Comparison of ENCODE assay signal across 8 cellular contexts in genomic region chr20:21301940-21302644, GRCh38. TPM values are rescaled to one million over a fixed set of nuclear protein-coding genes. Genes with fewer than 3 reads are reported as not detected.
DNase-seq lines count a peak whose midpoint lies in the region.

No MANE protein-coding gene starts in this region.

- no peak overlapping the region for H3K27ac ChIP-seq in iPS-20b (ENCODE audit: low read length)

- peaks cover 7% of the 10 kb centered on the region for H3K27me3 Mint-ChIP-seq in T-helper 1 cell treated with Interleukin-12 subunit alpha and Interleukin-12 subunit beta and Interleukin-4 antibody, amounts not matched to agents 30 μg/mL and 1 μg/mL, for 36 hours (ENCODE audit: low read depth)
- H3K27me3 Mint-ChIP-seq in activated T-helper 2 cell treated with anti-CD3 and anti-CD28 coated beads, Interferon-gamma antibody, Interleukin-2, Interleukin-4, amounts not matched to agents 10 μg/mL and 5 μg/mL and 100 μg/mL, durations not matched to agents 14 hours and 24 hours and 36 hours (ENCODE audit: low read depth): no peaks in the 10 kb centered on the region

- H3K9me3 Mint-ChIP-seq in T-helper 1 cell treated with Interleukin-12 subunit alpha and Interleukin-12 subunit beta and Interleukin-4 antibody, amounts not matched to agents 30 μg/mL and 1 μg/mL, for 36 hours: no peaks in the 10 kb centered on the region
- H3K9me3 Mint-ChIP-seq in activated T-helper 2 cell treated with anti-CD3 and anti-CD28 coated beads, Interferon-gamma antibody, Interleukin-2, Interleukin-4, amounts not matched to agents 10 μg/mL and 5 μg/mL and 100 μg/mL, durations not matched to agents 14 hours and 24 hours and 36 hours: no peaks in the 10 kb centered on the region

- peak overlapping the region; percentile 86 for H3K4me3 ChIP-seq in iPS-20b (ENCODE audit: low read length)

- DNase-seq in T-helper 1 cell (no peak), superior temporal gyrus (ENCODE audit: extremely low spot score) (peak; percentile 18), kidney glomerular epithelial cell (lab: John Stamatoyannopoulos, UW) (no peak), GDM1 (lab: John Stamatoyannopoulos, UW) (no peak), mesenteric fat pad (ENCODE audit: low spot score) (no peak)
- DNase-seq in activated T-helper 2 cell treated with anti-CD3 and anti-CD28 coated beads, Interferon-gamma antibody, Interleukin-2, Interleukin-4, amounts not matched to agents 10 μg/mL and 5 μg/mL and 100 μg/mL, durations not matched to agents 14 hours and 24 hours and 36 hours (ENCODE audit: low spot score): no peak

- H3K4me3 Mint-ChIP-seq in T-helper 1 cell treated with Interleukin-12 subunit alpha and Interleukin-12 subunit beta and Interleukin-4 antibody, amounts not matched to agents 30 μg/mL and 1 μg/mL, for 36 hours: peak overlapping the region; percentile 95
- H3K4me3 Mint-ChIP-seq in activated T-helper 2 cell treated with anti-CD3 and anti-CD28 coated beads, Interferon-gamma antibody, Interleukin-2, Interleukin-4, amounts not matched to agents 10 μg/mL and 5 μg/mL and 100 μg/mL, durations not matched to agents 14 hours and 24 hours and 36 hours (ENCODE audit: low read depth): peak overlapping the region; percentile 97

- H3K36me3 ChIP-seq in iPS-20b (ENCODE audit: insufficient read depth, low read depth, low read length): peaks cover 6% of the 10 kb centered on the region; the same call in 1 of the 2 replicates

- no peaks in the 10 kb centered on the region; the same call in 1 of the 2 replicates for H3K27me3 ChIP-seq in iPS-20b (ENCODE audit: insufficient read depth, low read length)

- intact Hi-C loops in activated T-helper 2 cell treated with anti-CD3 and anti-CD28 coated beads, Interferon-gamma antibody, Interleukin-2, Interleukin-4, amounts not matched to agents 10 μg/mL and 5 μg/mL and 100 μg/mL, durations not matched to agents 14 hours and 24 hours and 36 hours (cut with micrococcal nuclease): loop anchor here (2.0 to 5.0 kb wide), 2 partner anchors 51 to 60 kb away; no protein-coding TSS in a partner anchor

- H3K4me1 Mint-ChIP-seq in T-helper 1 cell treated with Interleukin-12 subunit alpha and Interleukin-12 subunit beta and Interleukin-4 antibody, amounts not matched to agents 30 μg/mL and 1 μg/mL, for 36 hours (ENCODE audit: low read depth): peaks cover 19% of the 10 kb centered on the region
- H3K4me1 Mint-ChIP-seq in activated T-helper 2 cell treated with anti-CD3 and anti-CD28 coated beads, Interferon-gamma antibody, Interleukin-2, Interleukin-4, amounts not matched to agents 10 μg/mL and 5 μg/mL and 100 μg/mL, durations not matched to agents 14 hours and 24 hours and 36 hours (ENCODE audit: low read depth): peaks cover 31% of the 10 kb centered on the region

- peaks cover 13% of the 10 kb centered on the region for H3K36me3 Mint-ChIP-seq in T-helper 1 cell treated with Interleukin-12 subunit alpha and Interleukin-12 subunit beta and Interleukin-4 antibody, amounts not matched to agents 30 μg/mL and 1 μg/mL, for 36 hours (ENCODE audit: low read depth)
- H3K36me3 Mint-ChIP-seq in activated T-helper 2 cell treated with anti-CD3 and anti-CD28 coated beads, Interferon-gamma antibody, Interleukin-2, Interleukin-4, amounts not matched to agents 10 μg/mL and 5 μg/mL and 100 μg/mL, durations not matched to agents 14 hours and 24 hours and 36 hours (ENCODE audit: low read depth): peaks cover 26% of the 10 kb centered on the region

- peak overlapping the region; percentile 21 for H3K27ac Mint-ChIP-seq in T-helper 1 cell treated with Interleukin-12 subunit alpha and Interleukin-12 subunit beta and Interleukin-4 antibody, amounts not matched to agents 30 μg/mL and 1 μg/mL, for 36 hours
- H3K27ac Mint-ChIP-seq in activated T-helper 2 cell treated with anti-CD3 and anti-CD28 coated beads, Interferon-gamma antibody, Interleukin-2, Interleukin-4, amounts not matched to agents 10 μg/mL and 5 μg/mL and 100 μg/mL, durations not matched to agents 14 hours and 24 hours and 36 hours: peak overlapping the region; percentile 31

- no peaks in the 10 kb centered on the region for H3K9me3 ChIP-seq in iPS-20b (ENCODE audit: insufficient read depth, low read depth, low read length)

- peak overlapping the region; percentile 89 for H3K9ac ChIP-seq in iPS-20b (ENCODE audit: low read depth, low read length)

- H3K4me1 ChIP-seq in iPS-20b (ENCODE audit: insufficient read depth, low read length): peaks cover 6% of the 10 kb centered on the region; the same call in 1 of the 2 replicates

RNA-seq across cellular contexts. Expression of gene XRN2, which starts 1.0 kb away (rescaled TPM):
- 87.7 and 90.2 TPM in 2 replicates for total RNA-seq in activated T-helper 2 cell treated with anti-CD3 and anti-CD28 coated beads, Interferon-gamma antibody, Interleukin-2, Interleukin-4, amounts not matched to agents 10 μg/mL and 5 μg/mL and 100 μg/mL, durations not matched to agents 14 hours and 24 hours and 36 hours
- 55.1 TPM for total RNA-seq in mesenteric fat pad
